Comparison of ENCODE assay signal across 17 cellular contexts in the genomic region with DNA sequence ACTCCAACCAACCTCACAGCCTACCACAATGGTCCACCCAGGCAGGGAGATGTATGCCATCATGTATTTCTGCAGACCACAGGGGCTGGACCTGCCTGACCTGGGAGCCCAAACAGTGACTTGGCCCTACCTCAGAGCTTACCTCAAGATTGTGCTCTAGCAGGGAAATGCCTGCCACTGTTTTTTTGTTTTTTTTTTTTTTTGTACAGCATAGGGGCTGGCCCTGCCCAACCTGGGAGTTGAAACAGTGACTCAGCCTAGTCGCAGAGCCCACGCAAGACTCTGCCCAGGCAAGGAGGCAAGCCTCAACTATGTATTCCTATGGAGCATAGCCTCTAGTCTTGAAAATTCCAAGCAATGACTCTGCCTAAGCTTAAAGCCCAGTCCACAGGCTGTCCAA. TPM values are rescaled to one million over a fixed set of nuclear protein-coding genes. Genes with fewer than 3 reads are reported as not detected.
DNase-seq lines count a peak whose midpoint lies in the region; ATAC-seq and TF ChIP-seq lines count a peak whose summit lies in the region.
"Had no signal": no experiment of that assay in that cellular context is flagged by ENCODE, and none has a peak within 500 bp of the region (broad histone marks: within the 10 kb centered on the region; RNA-seq: fewer than 3 reads in every experiment).

No MANE protein-coding gene starts in this region.

- in situ Hi-C loops in mammary epithelial cell (cut with MboI; ENCODE audit: low sequenced_read_pairs in 2 of 2) (no loop called here), G401 (cut with HindIII; ENCODE audit: low sequenced_read_pairs) (no loop called here)

- no peak for TF ChIP-seq CTCF in mammary epithelial cell (conservative IDR thresholded peaks at IDR 0.05 in 1 of 2, IDR thresholded peaks at IDR 0.05 in 1 of 2; ENCODE audit: extremely low read depth in 1 of 2, insufficient read depth in 1 of 2, low read depth in 1 of 2, low read length in 2 of 2)

- DNase-seq in activated naive CD8-positive, alpha-beta T cell treated with anti-CD3 and anti-CD28 coated beads, Interleukin-2, amount 10 ng/mL, durations not matched to agents 7 days and 5 days: no peak
- DNase-seq in activated naive CD8-positive, alpha-beta T cell treated with anti-CD3 and anti-CD28 coated beads for 36 hours: no peak
- peak; percentile 54 for DNase-seq in HPDE6-E6E7 (ENCODE audit: extremely low spot score)
- peak; percentile 94 for DNase-seq in mammary epithelial cell
- DNase-seq in stimulated activated naive B cell treated with anti-CD40 and anti-IgM and Interleukin-4, amounts not matched to agents 10 μg/mL and 1 μg/mL and 100 μg/mL, for 72 hours: no peak
- DNase-seq in NCI-H345 (lab: John Stamatoyannopoulos, UW): no peak
- no peak for DNase-seq in G401 (ENCODE audit: low spot score)
- DNase-seq: amniotic stem cell; dorsolateral prefrontal cortex; foreskin fibroblast; immature natural killer cell; NCI-H1694 treated with DMSO at 0.1 percent for 48 hours; NK-92 treated with Interleukin-12 subunit alpha and Interleukin-12 subunit beta, amount 100 ng/mL, for 24 hours; SK-N-SH; substantia nigra had no signal

- no peak overlapping the region for H3K9ac ChIP-seq in mammary epithelial cell (ENCODE audit: insufficient read depth, low read length)
- H3K9ac ChIP-seq: SK-N-SH had no signal

- peaks cover 22% of the 10 kb centered on the region for H3K4me1 Mint-ChIP-seq in activated naive CD8-positive, alpha-beta T cell treated with anti-CD3 and anti-CD28 coated beads, Interleukin-2, amount 10 ng/mL, durations not matched to agents 7 days and 5 days
- peaks cover 29% of the 10 kb centered on the region for H3K4me1 Mint-ChIP-seq in activated naive CD8-positive, alpha-beta T cell treated with anti-CD3 and anti-CD28 coated beads for 36 hours
- peaks cover 6 to 21% of the 10 kb centered on the region in 2 donors for H3K4me1 Mint-ChIP-seq in stimulated activated naive B cell treated with anti-CD40 and anti-IgM and Interleukin-4, amounts not matched to agents 10 μg/mL and 1 μg/mL and 100 μg/mL, for 72 hours
- H3K4me1 Mint-ChIP-seq: IgD-negative memory B cell had no signal

- H3K9me3 ChIP-seq in mammary epithelial cell (replicated peaks; ENCODE audit: insufficient read depth, low read length): peaks cover 4% of the 10 kb centered on the region
- H3K9me3 ChIP-seq: SK-N-SH had no signal

- H3K9me3 Mint-ChIP-seq in activated naive CD8-positive, alpha-beta T cell treated with anti-CD3 and anti-CD28 coated beads, Interleukin-2, amount 10 ng/mL, durations not matched to agents 7 days and 5 days: peaks cover 9% of the 10 kb centered on the region
- H3K9me3 Mint-ChIP-seq in activated naive CD8-positive, alpha-beta T cell treated with anti-CD3 and anti-CD28 coated beads for 36 hours: peaks cover 7% of the 10 kb centered on the region
- peaks cover 0 to under 1% of the 10 kb centered on the region in 2 donors for H3K9me3 Mint-ChIP-seq in stimulated activated naive B cell treated with anti-CD40 and anti-IgM and Interleukin-4, amounts not matched to agents 10 μg/mL and 1 μg/mL and 100 μg/mL, for 72 hours
- H3K9me3 Mint-ChIP-seq: IgD-negative memory B cell, immature natural killer cell had no signal

- POLR2A ChIA-PET in activated naive CD8-positive, alpha-beta T cell treated with anti-CD3 and anti-CD28 coated beads, Interleukin-2, amount 10 ng/mL, durations not matched to agents 7 days and 5 days (lab: Charles Lee): no interaction called here

- no peaks in the 10 kb centered on the region for H3K79me2 ChIP-seq in mammary epithelial cell (ENCODE audit: insufficient read depth, low read length)

- peak overlapping the region; percentile 53 for H3K4me2 ChIP-seq in mammary epithelial cell (ENCODE audit: insufficient read depth, low read depth, low read length)
- H3K4me2 ChIP-seq: SK-N-SH had no signal

- H3K36me3 Mint-ChIP-seq in activated naive CD8-positive, alpha-beta T cell treated with anti-CD3 and anti-CD28 coated beads, Interleukin-2, amount 10 ng/mL, durations not matched to agents 7 days and 5 days: peaks cover 10% of the 10 kb centered on the region
- peaks cover 4% of the 10 kb centered on the region for H3K36me3 Mint-ChIP-seq in activated naive CD8-positive, alpha-beta T cell treated with anti-CD3 and anti-CD28 coated beads for 36 hours
- H3K36me3 Mint-ChIP-seq in stimulated activated naive B cell treated with anti-CD40 and anti-IgM and Interleukin-4, amounts not matched to agents 10 μg/mL and 1 μg/mL and 100 μg/mL, for 72 hours: no peaks in the 10 kb centered on the region
- H3K36me3 Mint-ChIP-seq: IgD-negative memory B cell, immature natural killer cell had no signal

- whole genome bisulfite sequencing in mammary epithelial cell (ENCODE audit: low coverage, missing lambda C conversion rate): 8% methylated on average over 2 of the region's 2 CpGs

- peak; percentile 41 for ATAC-seq in activated naive CD8-positive, alpha-beta T cell treated with anti-CD3 and anti-CD28 coated beads, Interleukin-2, amount 10 ng/mL, durations not matched to agents 7 days and 5 days (ENCODE audit: low read depth)
- ATAC-seq in stimulated activated naive B cell treated with anti-CD40 and anti-IgM and Interleukin-4, amounts not matched to agents 10 μg/mL and 1 μg/mL and 100 μg/mL, for 72 hours (replicated peaks): peak; percentile 39 to 74
- ATAC-seq in HG03045 (IDR thresholded peaks at IDR 0.05; ENCODE audit: unreplicated experiment): no peak

- dilution Hi-C loops in mammary epithelial cell (cut with HindIII; ENCODE audit: low sequenced_read_pairs): loop anchor here (5.0 kb wide), 1 partner anchor 33 kb away; no protein-coding TSS in a partner anchor

- H3K36me3 ChIP-seq in mammary epithelial cell (ENCODE audit: insufficient read depth, low read length): no peaks in the 10 kb centered on the region

- no peak overlapping the region for H3K4me3 Mint-ChIP-seq in activated naive CD8-positive, alpha-beta T cell treated with anti-CD3 and anti-CD28 coated beads, Interleukin-2, amount 10 ng/mL, durations not matched to agents 7 days and 5 days
- no peak overlapping the region for H3K4me3 Mint-ChIP-seq in activated naive CD8-positive, alpha-beta T cell treated with anti-CD3 and anti-CD28 coated beads for 36 hours
- H3K4me3 Mint-ChIP-seq in stimulated activated naive B cell treated with anti-CD40 and anti-IgM and Interleukin-4, amounts not matched to agents 10 μg/mL and 1 μg/mL and 100 μg/mL, for 72 hours: no peak overlapping the region
- H3K4me3 Mint-ChIP-seq: IgD-negative memory B cell, immature natural killer cell had no signal

- H3K27ac Mint-ChIP-seq in activated naive CD8-positive, alpha-beta T cell treated with anti-CD3 and anti-CD28 coated beads, Interleukin-2, amount 10 ng/mL, durations not matched to agents 7 days and 5 days: no peak overlapping the region
- no peak overlapping the region for H3K27ac Mint-ChIP-seq in activated naive CD8-positive, alpha-beta T cell treated with anti-CD3 and anti-CD28 coated beads for 36 hours
- no peak overlapping the region for H3K27ac Mint-ChIP-seq in stimulated activated naive B cell treated with anti-CD40 and anti-IgM and Interleukin-4, amounts not matched to agents 10 μg/mL and 1 μg/mL and 100 μg/mL, for 72 hours
- H3K27ac Mint-ChIP-seq: IgD-negative memory B cell, immature natural killer cell had no signal

- peaks cover 9% of the 10 kb centered on the region for H3K27me3 Mint-ChIP-seq in activated naive CD8-positive, alpha-beta T cell treated with anti-CD3 and anti-CD28 coated beads, Interleukin-2, amount 10 ng/mL, durations not matched to agents 7 days and 5 days
- H3K27me3 Mint-ChIP-seq in activated naive CD8-positive, alpha-beta T cell treated with anti-CD3 and anti-CD28 coated beads for 36 hours: peaks cover 10% of the 10 kb centered on the region
- H3K27me3 Mint-ChIP-seq in stimulated activated naive B cell treated with anti-CD40 and anti-IgM and Interleukin-4, amounts not matched to agents 10 μg/mL and 1 μg/mL and 100 μg/mL, for 72 hours: no peaks in the 10 kb centered on the region
- H3K27me3 Mint-ChIP-seq: IgD-negative memory B cell had no signal

- H4K20me1 ChIP-seq in mammary epithelial cell (ENCODE audit: insufficient read depth, low read length): no peaks in the 10 kb centered on the region

- BruUV-seq in mammary epithelial cell (replicated peaks; lab: Mats Ljungman, UMichigan): no TSS peak

- intact Hi-C loops in mammary epithelial cell (cut with micrococcal nuclease): no loop called here

- CTCF ChIA-PET in mammary epithelial cell (lab: Charles Lee; ENCODE audit: low non-redundant PET): interaction anchor here (0.6 kb wide), 1 partner anchor 266 kb away, joined by 4 read pairs; no protein-coding TSS in a partner anchor

- H3K4me3 ChIP-seq in mammary epithelial cell (replicated peaks in 1 of 3; ENCODE audit: insufficient read depth in 1 of 3, low read depth in 2 of 3, low read length in 3 of 3): no peak overlapping the region
- H3K4me3 ChIP-seq: dorsolateral prefrontal cortex had no signal

- peak overlapping the region; percentile 53 for H3K27ac ChIP-seq in mammary epithelial cell (ENCODE audit: insufficient read depth, low read depth, low read length)
- H3K27ac ChIP-seq: dorsolateral prefrontal cortex had no signal

- H2AFZ ChIP-seq in mammary epithelial cell (ENCODE audit: low read depth, low read length): peak overlapping the region; percentile 69

- H3K27me3 ChIP-seq in mammary epithelial cell (ENCODE audit: insufficient read depth, low read length): no peaks in the 10 kb centered on the region
- H3K27me3 ChIP-seq: dorsolateral prefrontal cortex had no signal

- H3K4me1 ChIP-seq in mammary epithelial cell (ENCODE audit: insufficient read depth, low read length): peaks cover 26% of the 10 kb centered on the region

RNA-seq across cellular contexts. Expression of a gene that starts 39.3 kb away (rescaled TPM):
- total RNA-seq in activated naive CD8-positive, alpha-beta T cell treated with anti-CD3 and anti-CD28 coated beads, Interleukin-2, amount 10 ng/mL, durations not matched to agents 7 days and 5 days: 10 to 100 TPM; 98.6 to 99.8 TPM
- total RNA-seq in activated naive CD8-positive, alpha-beta T cell treated with anti-CD3 and anti-CD28 coated beads for 36 hours: 100 to 1,000 TPM; 103 to 106 TPM
- 100 to 1,000 TPM; 130 to 171 TPM for total RNA-seq in mammary epithelial cell
- 49.2 TPM for polyA plus RNA-seq in mammary epithelial cell
- polyA minus RNA-seq in mammary epithelial cell: 277 TPM
- total RNA-seq in G401 (2014; rRNA removed; shearing (Covaris generic)): 9.2 and 25.2 TPM in 2 replicates

Comparison
In these comparisons a context has a peak if more than half of its experiments do, and no peak if none do; other contexts are left out.
1. DNase-seq: peak in HPDE6-E6E7 (single experiment) and mammary epithelial cell (single experiment); none in activated naive CD8-positive, alpha-beta T cell treated with anti-CD3 and anti-CD28 coated beads, Interleukin-2, amount 10 ng/mL, durations not matched to agents 7 days and 5 days (single experiment), activated naive CD8-positive, alpha-beta T cell treated with anti-CD3 and anti-CD28 coated beads for 36 hours (single experiment), stimulated activated naive B cell treated with anti-CD40 and anti-IgM and Interleukin-4, amounts not matched to agents 10 μg/mL and 1 μg/mL and 100 μg/mL, for 72 hours (single experiment), NCI-H345 (single experiment) and G401 (single experiment).